1 cellular context compared by ENCODE assay signal in genomic region chr1:192943108-192943507, GRCh38.
TF ChIP-seq lines count a peak whose summit lies in the region.

No MANE protein-coding gene starts in this region.

TF ChIP-seq in HepG2, 621 proteins besides CTCF, POLR2A, EP300 and RAD21 (continued from another document):
- no peak for TF ChIP-seq DRAP1 (CRISPR knock-in tag; IDR thresholded peaks at IDR 0.05)
- no peak for TF ChIP-seq ZSCAN12 (CRISPR knock-in tag; IDR thresholded peaks at IDR 0.05)
- TF ChIP-seq AGO1 (IDR thresholded peaks at IDR 0.05; ENCODE audit: low read depth, low read length, poor library complexity, severe bottlenecking), result no peak
- TF ChIP-seq HMGXB4 (CRISPR knock-in tag; IDR thresholded peaks at IDR 0.05; ENCODE audit: borderline replicate concordance in 1 of 2, low read depth in 1 of 2), result no peak
- TF ChIP-seq ZNF253 (CRISPR knock-in tag; IDR thresholded peaks at IDR 0.05; ENCODE audit: borderline replicate concordance), result no peak
- no peak for TF ChIP-seq ZBTB14 (CRISPR knock-in tag; IDR thresholded peaks at IDR 0.05)
- TF ChIP-seq MYC (CRISPR knock-in tag; IDR thresholded peaks at IDR 0.05; ENCODE audit: borderline replicate concordance), result no peak
- TF ChIP-seq ZNF232 (CRISPR knock-in tag; IDR thresholded peaks at IDR 0.05; ENCODE audit: borderline replicate concordance), result no peak
- no peak for TF ChIP-seq BRF2 (CRISPR knock-in tag; IDR thresholded peaks at IDR 0.05)
- no peak for TF ChIP-seq ZNF503 (CRISPR knock-in tag; IDR thresholded peaks at IDR 0.05)
- TF ChIP-seq ZC3H13 (CRISPR knock-in tag; IDR thresholded peaks at IDR 0.05), result no peak
- no peak for TF ChIP-seq MATR3 (CRISPR knock-in tag; IDR thresholded peaks at IDR 0.05)
- TF ChIP-seq ZNF121 (CRISPR knock-in tag; IDR thresholded peaks at IDR 0.05), result no peak
- no peak for TF ChIP-seq ZBTB3 (CRISPR knock-in tag; IDR thresholded peaks at IDR 0.05; ENCODE audit: borderline replicate concordance, low read depth)
- no peak for TF ChIP-seq ZNF781 (CRISPR knock-in tag; IDR thresholded peaks at IDR 0.05; ENCODE audit: borderline replicate concordance, not compliant biosample characterization)
- no peak for TF ChIP-seq DBP (CRISPR knock-in tag; IDR thresholded peaks at IDR 0.05; ENCODE audit: not compliant biosample characterization)
- no peak for TF ChIP-seq XRCC5 (optimal IDR thresholded peaks at IDR 0.05; ENCODE audit: low read length)
